In genomic region chrX:48460031-48460430, GRCh38 we compare ENCODE assay signal across 17 cellular contexts. TPM values are rescaled to one million over a fixed set of nuclear protein-coding genes. Genes with fewer than 3 reads are reported as not detected.
DNase-seq lines count a peak whose midpoint lies in the region; ATAC-seq and TF ChIP-seq lines count a peak whose summit lies in the region.
"Had no signal": no experiment of that assay in that cellular context is flagged by ENCODE, and none has a peak within 500 bp of the region (broad histone marks: within the 10 kb centered on the region; RNA-seq: fewer than 3 reads in every experiment).

No MANE protein-coding gene starts in this region.

- no peaks in the 10 kb centered on the region for H3K9me2 ChIP-seq in Karpas-422 (replicated peaks; ENCODE audit: insufficient read depth, low read length)

- CTCF ChIA-PET in activated CD4-positive, alpha-beta memory T cell treated with anti-CD3 and anti-CD28 coated beads for 36 hours (lab: Charles Lee) = no interaction called here
- CTCF ChIA-PET in activated CD4-positive, alpha-beta memory T cell treated with anti-CD3 and anti-CD28 coated beads, Interleukin-2, amount 10 ng/mL, durations not matched to agents 7 days and 5 days (lab: Charles Lee) = no interaction called here
- CTCF ChIA-PET in activated naive CD4-positive, alpha-beta T cell treated with anti-CD3 and anti-CD28 coated beads, Interleukin-2, amount 10 ng/mL, durations not matched to agents 7 days and 5 days (lab: Charles Lee) = no interaction called here

- H3K4me2 ChIP-seq in Karpas-422 (ENCODE audit: low read depth, low read length, poor library complexity, severe bottlenecking) = no peak overlapping the region
- H3K4me2 ChIP-seq: BLaER1 had no signal

- H3K9me3 Mint-ChIP-seq in activated CD4-positive, alpha-beta memory T cell treated with anti-CD3 and anti-CD28 coated beads for 36 hours = no peaks in the 10 kb centered on the region
- no peaks in the 10 kb centered on the region for H3K9me3 Mint-ChIP-seq in activated CD4-positive, alpha-beta memory T cell treated with anti-CD3 and anti-CD28 coated beads, Interleukin-2, amount 10 ng/mL, durations not matched to agents 7 days and 5 days
- H3K9me3 Mint-ChIP-seq in activated naive CD4-positive, alpha-beta T cell treated with anti-CD3 and anti-CD28 coated beads, Interleukin-2, amount 50 U/mL, for 72 hours = no peaks in the 10 kb centered on the region
- no peaks in the 10 kb centered on the region for H3K9me3 Mint-ChIP-seq in activated naive CD4-positive, alpha-beta T cell treated with anti-CD3 and anti-CD28 coated beads, Interleukin-2, amount 10 ng/mL, durations not matched to agents 7 days and 5 days
- H3K9me3 Mint-ChIP-seq in glutamatergic neuron (ENCODE audit: unreplicated experiment) = peaks cover 2% of the 10 kb centered on the region
- H3K9me3 Mint-ChIP-seq: CD4-positive, alpha-beta T cell had no signal

- POLR2A ChIA-PET in activated CD4-positive, alpha-beta memory T cell treated with anti-CD3 and anti-CD28 coated beads for 36 hours (lab: Charles Lee) = no interaction called here
- POLR2A ChIA-PET in activated CD4-positive, alpha-beta memory T cell treated with anti-CD3 and anti-CD28 coated beads, Interleukin-2, amount 10 ng/mL, durations not matched to agents 7 days and 5 days (lab: Charles Lee) = no interaction called here

- H3K27me3 ChIP-seq in Karpas-422 (ENCODE audit: low read length) = no peaks in the 10 kb centered on the region
- no peaks in the 10 kb centered on the region for H3K27me3 ChIP-seq in ascending aorta

- no peaks in the 10 kb centered on the region for H4K20me1 ChIP-seq in Karpas-422 (ENCODE audit: insufficient read depth, low read depth, low read length)

- H3K27ac ChIP-seq in Karpas-422 (ENCODE audit: low read length) (no peak overlapping the region), ascending aorta (no peak overlapping the region)
- H3K27ac ChIP-seq: BLaER1 had no signal

- H2AFZ ChIP-seq in Karpas-422 (ENCODE audit: low read length) = no peak overlapping the region

- no peaks in the 10 kb centered on the region for H3K79me2 ChIP-seq in Karpas-422 (ENCODE audit: low read length)

- H3K27ac Mint-ChIP-seq in activated CD4-positive, alpha-beta memory T cell treated with anti-CD3 and anti-CD28 coated beads for 36 hours = peak overlapping the region; percentile 40
- no peak overlapping the region for H3K27ac Mint-ChIP-seq in activated CD4-positive, alpha-beta memory T cell treated with anti-CD3 and anti-CD28 coated beads, Interleukin-2, amount 10 ng/mL, durations not matched to agents 7 days and 5 days
- peak overlapping the region; percentile 84 to 89 for H3K27ac Mint-ChIP-seq in activated naive CD4-positive, alpha-beta T cell treated with anti-CD3 and anti-CD28 coated beads, Interleukin-2, amount 50 U/mL, for 72 hours
- H3K27ac Mint-ChIP-seq in activated naive CD4-positive, alpha-beta T cell treated with anti-CD3 and anti-CD28 coated beads, Interleukin-2, amount 10 ng/mL, durations not matched to agents 7 days and 5 days = no peak overlapping the region
- peak overlapping the region; percentile 68 for H3K27ac Mint-ChIP-seq in glutamatergic neuron (ENCODE audit: unreplicated experiment)
- H3K27ac Mint-ChIP-seq: CD4-positive, alpha-beta T cell had no signal

- TF ChIP-seq CTCF in glutamatergic neuron (IDR thresholded peaks at IDR 0.05; ENCODE audit: partially characterized antibody, unreplicated experiment) (no peak), ascending aorta (IDR thresholded peaks at IDR 0.05) (no peak)

- H3K27me3 Mint-ChIP-seq in activated CD4-positive, alpha-beta memory T cell treated with anti-CD3 and anti-CD28 coated beads for 36 hours = no peaks in the 10 kb centered on the region
- H3K27me3 Mint-ChIP-seq in activated CD4-positive, alpha-beta memory T cell treated with anti-CD3 and anti-CD28 coated beads, Interleukin-2, amount 10 ng/mL, durations not matched to agents 7 days and 5 days = no peaks in the 10 kb centered on the region
- H3K27me3 Mint-ChIP-seq in activated naive CD4-positive, alpha-beta T cell treated with anti-CD3 and anti-CD28 coated beads, Interleukin-2, amount 10 ng/mL, durations not matched to agents 7 days and 5 days = no peaks in the 10 kb centered on the region
- H3K27me3 Mint-ChIP-seq in glutamatergic neuron (ENCODE audit: unreplicated experiment) = peaks cover 2% of the 10 kb centered on the region
- H3K27me3 Mint-ChIP-seq: CD4-positive, alpha-beta T cell had no signal

- no peaks in the 10 kb centered on the region for H3K4me1 ChIP-seq in Karpas-422 (ENCODE audit: low read length)
- no peaks in the 10 kb centered on the region for H3K4me1 ChIP-seq in ascending aorta

- H3K36me3 ChIP-seq in Karpas-422 (ENCODE audit: insufficient read depth, low read length) (no peaks in the 10 kb centered on the region), ascending aorta (no peaks in the 10 kb centered on the region)

- H3K4me3 ChIP-seq in Karpas-422 (ENCODE audit: low read length) (no peak overlapping the region), ascending aorta (no peak overlapping the region)
- H3K4me3 ChIP-seq: BLaER1, HAP-1 had no signal

- DNase-seq in activated CD4-positive, alpha-beta memory T cell treated with anti-CD3 and anti-CD28 coated beads for 36 hours = no peak
- DNase-seq in activated CD4-positive, alpha-beta memory T cell treated with anti-CD3 and anti-CD28 coated beads, Interleukin-2, amount 10 ng/mL, durations not matched to agents 7 days and 5 days = no peak
- no peak for DNase-seq in activated naive CD4-positive, alpha-beta T cell treated with anti-CD3 and anti-CD28 coated beads, Interleukin-2, amount 50 U/mL, for 72 hours (ENCODE audit: low spot score in 2 of 2)
- DNase-seq in activated naive CD4-positive, alpha-beta T cell treated with anti-CD3 and anti-CD28 coated beads, Interleukin-2, amount 10 ng/mL, durations not matched to agents 7 days and 5 days = no peak
- peak; percentile 20 for DNase-seq in Karpas-422
- DNase-seq in glutamatergic neuron = no peak
- DNase-seq in ascending aorta (ENCODE audit: low spot score in 2 of 2) = no peak
- no peak for DNase-seq in NCI-H1105 (lab: John Stamatoyannopoulos, UW)
- DNase-seq: 8988T; AML-193; Calu3; CD4-positive, alpha-beta T cell; DMS 273 treated with DMSO at 0.1 percent for 48 hours had no signal

- H3K36me3 Mint-ChIP-seq in activated CD4-positive, alpha-beta memory T cell treated with anti-CD3 and anti-CD28 coated beads for 36 hours = peaks cover 45% of the 10 kb centered on the region
- peaks cover 42% of the 10 kb centered on the region for H3K36me3 Mint-ChIP-seq in activated CD4-positive, alpha-beta memory T cell treated with anti-CD3 and anti-CD28 coated beads, Interleukin-2, amount 10 ng/mL, durations not matched to agents 7 days and 5 days (ENCODE audit: low read depth)
- peaks cover 19 to 27% of the 10 kb centered on the region in 2 donors for H3K36me3 Mint-ChIP-seq in activated naive CD4-positive, alpha-beta T cell treated with anti-CD3 and anti-CD28 coated beads, Interleukin-2, amount 50 U/mL, for 72 hours
- H3K36me3 Mint-ChIP-seq in activated naive CD4-positive, alpha-beta T cell treated with anti-CD3 and anti-CD28 coated beads, Interleukin-2, amount 10 ng/mL, durations not matched to agents 7 days and 5 days = peaks cover 40% of the 10 kb centered on the region
- no peaks in the 10 kb centered on the region for H3K36me3 Mint-ChIP-seq in glutamatergic neuron (ENCODE audit: unreplicated experiment)

- H3K9me3 ChIP-seq in Karpas-422 (ENCODE audit: low read length) (no peaks in the 10 kb centered on the region), ascending aorta (no peaks in the 10 kb centered on the region)
- H3K9me3 ChIP-seq: BLaER1, HAP-1 had no signal

- ATAC-seq in activated naive CD4-positive, alpha-beta T cell treated with anti-CD3 and anti-CD28 coated beads, Interleukin-2, amount 50 U/mL, for 72 hours = no peak

- H3K4me3 Mint-ChIP-seq in activated CD4-positive, alpha-beta memory T cell treated with anti-CD3 and anti-CD28 coated beads for 36 hours = no peak overlapping the region
- no peak overlapping the region for H3K4me3 Mint-ChIP-seq in activated CD4-positive, alpha-beta memory T cell treated with anti-CD3 and anti-CD28 coated beads, Interleukin-2, amount 10 ng/mL, durations not matched to agents 7 days and 5 days
- no peak overlapping the region for H3K4me3 Mint-ChIP-seq in activated naive CD4-positive, alpha-beta T cell treated with anti-CD3 and anti-CD28 coated beads, Interleukin-2, amount 10 ng/mL, durations not matched to agents 7 days and 5 days
- H3K4me3 Mint-ChIP-seq in glutamatergic neuron (ENCODE audit: unreplicated experiment) = no peak overlapping the region
- H3K4me3 Mint-ChIP-seq: CD4-positive, alpha-beta T cell had no signal

- intact Hi-C loops in activated CD4-positive, alpha-beta memory T cell treated with anti-CD3 and anti-CD28 coated beads for 36 hours (cut with micrococcal nuclease) = no loop called here
- intact Hi-C loops in ascending aorta (cut with DNase I) = no loop called here

- H3K9ac ChIP-seq in Karpas-422 (ENCODE audit: low read length) = no peak overlapping the region
- H3K9ac ChIP-seq: BLaER1 had no signal

- peaks cover 11% of the 10 kb centered on the region for H3K4me1 Mint-ChIP-seq in activated CD4-positive, alpha-beta memory T cell treated with anti-CD3 and anti-CD28 coated beads for 36 hours (ENCODE audit: low read depth)
- peaks cover 17% of the 10 kb centered on the region for H3K4me1 Mint-ChIP-seq in activated CD4-positive, alpha-beta memory T cell treated with anti-CD3 and anti-CD28 coated beads, Interleukin-2, amount 10 ng/mL, durations not matched to agents 7 days and 5 days
- H3K4me1 Mint-ChIP-seq in activated naive CD4-positive, alpha-beta T cell treated with anti-CD3 and anti-CD28 coated beads, Interleukin-2, amount 10 ng/mL, durations not matched to agents 7 days and 5 days = peaks cover 15% of the 10 kb centered on the region
- H3K4me1 Mint-ChIP-seq in glutamatergic neuron (ENCODE audit: low read depth, unreplicated experiment) = peaks cover 16% of the 10 kb centered on the region

RNA-seq across cellular contexts. Expression of gene SLC38A5, which starts 10.0 kb away (rescaled TPM):
- 10 to 100 TPM; 70.7 to 73.0 TPM for total RNA-seq in activated CD4-positive, alpha-beta memory T cell treated with anti-CD3 and anti-CD28 coated beads for 36 hours
- 10 to 100 TPM; 76.4 to 82.4 TPM for total RNA-seq in activated CD4-positive, alpha-beta memory T cell treated with anti-CD3 and anti-CD28 coated beads, Interleukin-2, amount 10 ng/mL, durations not matched to agents 7 days and 5 days
- 10 to 100 TPM; 46.3 to 94.5 TPM for total RNA-seq in activated naive CD4-positive, alpha-beta T cell treated with anti-CD3 and anti-CD28 coated beads, Interleukin-2, amount 50 U/mL, for 72 hours
- total RNA-seq in Karpas-422 (2014; rRNA removed; shearing (Covaris generic); ENCODE audit: low replicate concordance) = not detected in 2 replicates
- total RNA-seq in glutamatergic neuron (ENCODE audit: unreplicated experiment) (136 TPM), ascending aorta (39.6 TPM)
- total RNA-seq: Daoy, HT1080 had no signal

RNA-seq across cellular contexts. Expression of gene FTSJ1, which starts 16.0 kb away (rescaled TPM):
- total RNA-seq in activated CD4-positive, alpha-beta memory T cell treated with anti-CD3 and anti-CD28 coated beads for 36 hours = 10 to 100 TPM; 62.8 to 73.9 TPM
- 10 to 100 TPM; 57.6 to 60.1 TPM for total RNA-seq in activated CD4-positive, alpha-beta memory T cell treated with anti-CD3 and anti-CD28 coated beads, Interleukin-2, amount 10 ng/mL, durations not matched to agents 7 days and 5 days
- 10 to 100 TPM; 58.4 to 76.6 TPM for total RNA-seq in activated naive CD4-positive, alpha-beta T cell treated with anti-CD3 and anti-CD28 coated beads, Interleukin-2, amount 50 U/mL, for 72 hours
- 22.9 and 36.3 TPM in 2 replicates for total RNA-seq in Karpas-422 (2014; rRNA removed; shearing (Covaris generic); ENCODE audit: low replicate concordance)
- total RNA-seq in glutamatergic neuron (ENCODE audit: unreplicated experiment) (87.6 TPM), ascending aorta (159 TPM)

RNA-seq across cellular contexts. Expression of gene SSX4B, which starts 48.3 kb away (rescaled TPM):
- total RNA-seq in activated CD4-positive, alpha-beta memory T cell treated with anti-CD3 and anti-CD28 coated beads for 36 hours = not detected
- total RNA-seq in activated CD4-positive, alpha-beta memory T cell treated with anti-CD3 and anti-CD28 coated beads, Interleukin-2, amount 10 ng/mL, durations not matched to agents 7 days and 5 days = not detected
- total RNA-seq in activated naive CD4-positive, alpha-beta T cell treated with anti-CD3 and anti-CD28 coated beads, Interleukin-2, amount 50 U/mL, for 72 hours = not detected
- not detected in 2 replicates for total RNA-seq in Karpas-422 (2014; rRNA removed; shearing (Covaris generic); ENCODE audit: low replicate concordance)
- 0.71 TPM for total RNA-seq in glutamatergic neuron (ENCODE audit: unreplicated experiment)
- not detected for total RNA-seq in ascending aorta
- total RNA-seq: Calu3; CD4-positive, alpha-beta T cell; Daoy had no signal

RNA-seq across cellular contexts. Expression of gene PORCN, which starts 48.8 kb away (rescaled TPM):
- total RNA-seq in activated CD4-positive, alpha-beta memory T cell treated with anti-CD3 and anti-CD28 coated beads for 36 hours = 1 to 10 TPM; 7.1 to 7.7 TPM
- 10 to 100 TPM; 26.1 to 29.2 TPM for total RNA-seq in activated CD4-positive, alpha-beta memory T cell treated with anti-CD3 and anti-CD28 coated beads, Interleukin-2, amount 10 ng/mL, durations not matched to agents 7 days and 5 days
- 10 to 100 TPM; 10.7 to 11.8 TPM for total RNA-seq in activated naive CD4-positive, alpha-beta T cell treated with anti-CD3 and anti-CD28 coated beads, Interleukin-2, amount 50 U/mL, for 72 hours
- total RNA-seq in Karpas-422 (2014; rRNA removed; shearing (Covaris generic); ENCODE audit: low replicate concordance) = 0.29 TPM in 1 of 2 replicates, not detected in the other
- 18.6 TPM for total RNA-seq in glutamatergic neuron (ENCODE audit: unreplicated experiment)
- 6.2 TPM for total RNA-seq in ascending aorta

Comparison
In these comparisons a context has a peak if more than half of its experiments do, and no peak if none do; other contexts are left out.
1. H3K27ac Mint-ChIP-seq: peak in activated CD4-positive, alpha-beta memory T cell treated with anti-CD3 and anti-CD28 coated beads for 36 hours (single experiment), activated naive CD4-positive, alpha-beta T cell treated with anti-CD3 and anti-CD28 coated beads, Interleukin-2, amount 50 U/mL, for 72 hours (2 of 2) and glutamatergic neuron (single experiment); none in activated CD4-positive, alpha-beta memory T cell treated with anti-CD3 and anti-CD28 coated beads, Interleukin-2, amount 10 ng/mL, durations not matched to agents 7 days and 5 days (single experiment) and activated naive CD4-positive, alpha-beta T cell treated with anti-CD3 and anti-CD28 coated beads, Interleukin-2, amount 10 ng/mL, durations not matched to agents 7 days and 5 days (single experiment).
2. RNA of gene SLC38A5, which starts 10.0 kb away (total RNA-seq): 136 TPM in glutamatergic neuron (single experiment), 46.3 to 94.5 TPM in activated naive CD4-positive, alpha-beta T cell treated with anti-CD3 and anti-CD28 coated beads, Interleukin-2, amount 50 U/mL, for 72 hours, 76.4 to 82.4 TPM in activated CD4-positive, alpha-beta memory T cell treated with anti-CD3 and anti-CD28 coated beads, Interleukin-2, amount 10 ng/mL, durations not matched to agents 7 days and 5 days, 70.7 to 73.0 TPM in activated CD4-positive, alpha-beta memory T cell treated with anti-CD3 and anti-CD28 coated beads for 36 hours and 39.6 TPM in ascending aorta (single experiment); not detected in Karpas-422; every median in the first group is over 10 times any median in the second.